In genomic region chr4:148563684-148564083, GRCh38 we compare ENCODE assay signal across 34 cellular contexts.
"Had no signal": no experiment of that assay in that cellular context is flagged by ENCODE, and none has a peak within 500 bp of the region (broad histone marks: within the 10 kb centered on the region; RNA-seq: fewer than 3 reads in every experiment).

No MANE protein-coding gene starts in this region.

- H3K36me3 Mint-ChIP-seq: immature natural killer cell; mesothelial cell of epicardium; naive B cell; natural killer cell treated with Interleukin-12 subunit alpha and Interleukin-12 subunit beta and Interleukin-15 and Interleukin-18, amount 100 ng/mL, for 72 hours had no signal

- H3K27ac Mint-ChIP-seq: dendritic cell treated with granulocyte-macrophage colony-stimulating factor and Interleukin-4, amounts not matched to agents 40 ng/mL and 50 ng/mL, for 4 days; endodermal cell; immature natural killer cell; mesothelial cell of epicardium; naive B cell; natural killer cell treated with Interleukin-12 subunit alpha and Interleukin-12 subunit beta and Interleukin-15 and Interleukin-18, amount 100 ng/mL, for 72 hours; progenitor cell of endocrine pancreas; stimulated activated naive CD8-positive, alpha-beta T cell treated with anti-CD3 and anti-CD28 coated beads, Interleukin-15, amount 100 ng/mL, for 72 hours had no signal

- H3K9me3 Mint-ChIP-seq: endodermal cell had no signal

- H3K27me3 Mint-ChIP-seq: dendritic cell treated with granulocyte-macrophage colony-stimulating factor and Interleukin-4, amounts not matched to agents 40 ng/mL and 50 ng/mL, for 4 days; naive B cell; natural killer cell treated with Interleukin-12 subunit alpha and Interleukin-12 subunit beta and Interleukin-15 and Interleukin-18, amount 100 ng/mL, for 72 hours; stimulated activated naive CD8-positive, alpha-beta T cell treated with anti-CD3 and anti-CD28 coated beads, Interleukin-15, amount 100 ng/mL, for 72 hours had no signal

- H3K9ac ChIP-seq: parathyroid adenoma had no signal

- H3K27ac ChIP-seq: colonic mucosa, esophagus muscularis mucosa, foreskin keratinocyte, neutrophil, parathyroid adenoma, right atrium auricular region, suprapubic skin, transverse colon, upper lobe of right lung, uterus had no signal

- H3K4me1 Mint-ChIP-seq: endodermal cell; immature natural killer cell; naive B cell; neural crest cell; stimulated activated naive CD8-positive, alpha-beta T cell treated with anti-CD3 and anti-CD28 coated beads, Interleukin-15, amount 100 ng/mL, for 72 hours had no signal

- H3K79me2 ChIP-seq: parathyroid adenoma had no signal

- DNase-seq: colonic mucosa; effector CD8-positive, alpha-beta T cell; endodermal cell; foreskin keratinocyte; hypothalamus; immature natural killer cell; islet precursor cell; kidney glomerular epithelial cell; left colon; mesenchymal stem cell; mucosa of descending colon; naive B cell; stimulated activated CD4-positive, alpha-beta T cell treated with anti-CD3 and anti-CD28 coated beads, Interleukin-12 subunit alpha, Interleukin-12 subunit beta, amount 100 ng/mL, for 4 hours; stimulated activated CD4-positive, alpha-beta T cell treated with anti-CD3 and anti-CD28 coated beads, Interleukin-1b, Interleukin-23, amount 100 ng/mL, for 48 hours; stimulated activated CD4-positive, alpha-beta T cell treated with anti-CD3 and anti-CD28 coated beads, Interleukin-4, amount 100 ng/mL, for 1 hour; stimulated activated CD8-positive, alpha-beta memory T cell treated with anti-CD3 and anti-CD28 coated beads, Interleukin-4, amount 100 ng/mL, for 48 hours; stimulated activated naive CD4-positive, alpha-beta T cell; stimulated activated naive CD8-positive, alpha-beta T cell treated with anti-CD3 and anti-CD28 coated beads, Interleukin-15, amount 100 ng/mL, for 72 hours; transverse colon; upper lobe of right lung; uterus had no signal

- H3K9me3 ChIP-seq: colonic mucosa, esophagus muscularis mucosa, mucosa of descending colon, neutrophil, right atrium auricular region, suprapubic skin, transverse colon, upper lobe of right lung, uterus had no signal

- H3K4me1 ChIP-seq: colonic mucosa, esophagus muscularis mucosa, foreskin keratinocyte, parathyroid adenoma, right atrium auricular region, suprapubic skin, transverse colon, upper lobe of right lung, uterus had no signal

- H3K4me3 Mint-ChIP-seq: dendritic cell treated with granulocyte-macrophage colony-stimulating factor and Interleukin-4, amounts not matched to agents 40 ng/mL and 50 ng/mL, for 4 days; endodermal cell; immature natural killer cell; mesothelial cell of epicardium; naive B cell; natural killer cell treated with Interleukin-12 subunit alpha and Interleukin-12 subunit beta and Interleukin-15 and Interleukin-18, amount 100 ng/mL, for 72 hours; neural crest cell; stimulated activated naive CD8-positive, alpha-beta T cell treated with anti-CD3 and anti-CD28 coated beads, Interleukin-15, amount 100 ng/mL, for 72 hours had no signal

- ATAC-seq: foreskin keratinocyte; left colon; mucosa of descending colon; natural killer cell treated with Interleukin-12 subunit alpha and Interleukin-12 subunit beta and Interleukin-15 and Interleukin-18, amount 100 ng/mL, for 72 hours; sciatic nerve; stimulated activated naive CD8-positive, alpha-beta T cell treated with anti-CD3 and anti-CD28 coated beads, Interleukin-15, amount 100 ng/mL, for 72 hours; upper lobe of right lung had no signal

- H3K4me3 ChIP-seq: colonic mucosa, esophagus muscularis mucosa, lung, mucosa of descending colon, right atrium auricular region, smooth muscle cell, suprapubic skin, transverse colon, upper lobe of right lung, uterus had no signal

- H2AFZ ChIP-seq: parathyroid adenoma had no signal

- H3K27me3 ChIP-seq: colonic mucosa, esophagus muscularis mucosa, foreskin keratinocyte, neutrophil, right atrium auricular region, suprapubic skin, transverse colon, upper lobe of right lung, uterus had no signal

- H3K36me3 ChIP-seq: colonic mucosa, esophagus muscularis mucosa, neutrophil, right atrium auricular region, suprapubic skin, transverse colon, upper lobe of right lung, uterus had no signal

- H3K4me2 ChIP-seq: smooth muscle cell had no signal
